In the genomic region with DNA sequence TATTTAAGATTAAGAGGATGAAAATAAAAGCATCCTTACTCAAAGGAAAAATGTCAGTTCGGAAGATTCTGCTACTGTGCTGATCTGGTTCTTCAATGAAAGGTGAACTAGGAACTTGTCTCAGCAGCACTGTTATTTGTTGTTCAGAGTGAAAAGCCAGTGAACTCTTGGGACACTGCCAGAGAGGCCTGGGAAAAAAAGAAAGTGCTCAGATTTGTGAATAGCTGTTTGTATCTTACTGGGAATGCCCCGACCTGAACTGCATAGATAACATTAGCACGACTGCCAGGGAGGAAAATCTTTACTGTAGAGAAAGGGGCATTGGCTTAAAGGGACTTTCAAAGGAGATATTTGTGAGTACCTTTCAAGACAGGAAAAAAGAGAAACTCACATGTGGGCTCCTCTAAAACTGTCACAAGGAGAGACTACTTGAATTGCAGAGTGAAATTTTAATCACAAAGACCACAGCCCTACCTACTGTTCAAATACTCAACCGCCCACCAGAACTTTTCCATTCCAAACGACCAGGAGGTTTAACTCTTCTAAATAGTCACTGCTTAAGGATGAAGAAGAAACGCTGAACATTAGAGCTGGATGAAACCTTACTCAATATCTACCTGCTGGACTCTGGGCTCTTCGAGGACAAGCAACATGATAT, we compare ENCODE assay signal across 22 cellular contexts. TPM values are rescaled to one million over a fixed set of nuclear protein-coding genes. Genes with fewer than 3 reads are reported as not detected.
DNase-seq lines count a peak whose midpoint lies in the region; ATAC-seq and TF ChIP-seq lines count a peak whose summit lies in the region.
"Had no signal": no experiment of that assay in that cellular context is flagged by ENCODE, and none has a peak within 500 bp of the region (broad histone marks: within the 10 kb centered on the region; RNA-seq: fewer than 3 reads in every experiment).

No MANE protein-coding gene starts in this region.

- no peaks in the 10 kb centered on the region for H3K4me1 ChIP-seq in effector memory CD4-positive, alpha-beta T cell (ENCODE audit: control insufficient read depth, insufficient read depth, low read length, poor library complexity, severe bottlenecking)

- no peak overlapping the region for H3K4me3 Mint-ChIP-seq in activated naive CD8-positive, alpha-beta T cell
- H3K4me3 Mint-ChIP-seq in activated naive CD8-positive, alpha-beta T cell treated with anti-CD3 and anti-CD28 coated beads for 36 hours = no peak overlapping the region
- no peak overlapping the region for H3K4me3 Mint-ChIP-seq in type B pancreatic cell
- no peak overlapping the region for H3K4me3 Mint-ChIP-seq in stimulated activated effector memory CD8-positive, alpha-beta T cell treated with anti-CD3 and anti-CD28 coated beads, Interleukin-12 subunit alpha, Interleukin-12 subunit beta, amount 100 ng/mL, for 72 hours
- H3K4me3 Mint-ChIP-seq: activated B cell treated with CpG ODN at 0.5 μM for 24 hours; activated CD8-positive, alpha-beta T cell treated with anti-CD3 and anti-CD28 coated beads, Interleukin-2, amount 10 ng/mL, durations not matched to agents 7 days and 5 days; activated naive CD8-positive, alpha-beta T cell treated with anti-CD3 and anti-CD28 coated beads, Interleukin-2, amount 50 U/mL, for 24 hours; activated T-helper 1 cell treated with anti-CD3 and anti-CD28 coated beads, Interleukin-12 subunit alpha, Interleukin-12 subunit beta, Interleukin-2, Interleukin-4 antibody, amounts not matched to agents 30 ng/mL and 10 ng/mL and 1 ng/mL, durations not matched to agents 14 hours and 24 hours and 36 hours; central memory CD8-positive, alpha-beta T cell had no signal

- H3K36me3 ChIP-seq in effector memory CD4-positive, alpha-beta T cell (ENCODE audit: control insufficient read depth, insufficient read depth, low read length) = peaks cover 60% of the 10 kb centered on the region

- no peaks in the 10 kb centered on the region for H3K9me3 ChIP-seq in effector memory CD4-positive, alpha-beta T cell (ENCODE audit: control insufficient read depth, low read length)

- no peaks in the 10 kb centered on the region for H3K4me1 Mint-ChIP-seq in activated naive CD8-positive, alpha-beta T cell (ENCODE audit: low read depth)
- no peaks in the 10 kb centered on the region for H3K4me1 Mint-ChIP-seq in activated naive CD8-positive, alpha-beta T cell treated with anti-CD3 and anti-CD28 coated beads for 36 hours
- H3K4me1 Mint-ChIP-seq in type B pancreatic cell (ENCODE audit: unreplicated experiment) = peaks cover 4% of the 10 kb centered on the region
- no peaks in the 10 kb centered on the region for H3K4me1 Mint-ChIP-seq in stimulated activated effector memory CD8-positive, alpha-beta T cell treated with anti-CD3 and anti-CD28 coated beads, Interleukin-12 subunit alpha, Interleukin-12 subunit beta, amount 100 ng/mL, for 72 hours
- H3K4me1 Mint-ChIP-seq: activated B cell treated with CpG ODN at 0.5 μM for 24 hours; activated naive CD8-positive, alpha-beta T cell treated with anti-CD3 and anti-CD28 coated beads, Interleukin-2, amount 50 U/mL, for 24 hours; central memory CD8-positive, alpha-beta T cell had no signal

- DNase-seq in activated naive CD8-positive, alpha-beta T cell treated with anti-CD3 and anti-CD28 coated beads for 36 hours = no peak
- DNase-seq in globus pallidus (ENCODE audit: low spot score) (peak; percentile 76), midbrain (lab: John Stamatoyannopoulos, UW) (peak; percentile 62), type B pancreatic cell (ENCODE audit: extremely low spot score, unreplicated experiment) (no peak)
- DNase-seq in effector memory CD4-positive, alpha-beta T cell = no peak
- DNase-seq in stimulated activated effector memory CD8-positive, alpha-beta T cell treated with anti-CD3 and anti-CD28 coated beads, Interleukin-12 subunit alpha, Interleukin-12 subunit beta, amount 100 ng/mL, for 72 hours (ENCODE audit: low spot score in 2 of 2) = no peak
- DNase-seq: 8988T; activated B cell treated with CpG ODN at 0.5 μM for 24 hours; activated CD8-positive, alpha-beta T cell treated with anti-CD3 and anti-CD28 coated beads, Interleukin-2, amount 10 ng/mL, durations not matched to agents 7 days and 5 days; activated naive CD8-positive, alpha-beta T cell treated with anti-CD3 and anti-CD28 coated beads, Interleukin-2, amount 50 U/mL, for 24 hours; KBM-7; left ventricle myocardium superior; MV-4-11; NCI-H2029; SHP77; small intestine; stimulated activated CD4-positive, alpha-beta T cell treated with anti-CD3 and anti-CD28 coated beads, Interleukin-4, amount 100 ng/mL, for 24 hours had no signal

- no peaks in the 10 kb centered on the region for H3K27me3 ChIP-seq in effector memory CD4-positive, alpha-beta T cell (replicated peaks; ENCODE audit: control insufficient read depth, insufficient read depth, low read length, poor library complexity, severe bottlenecking)

- H3K36me3 Mint-ChIP-seq in activated naive CD8-positive, alpha-beta T cell = peaks cover 2% of the 10 kb centered on the region
- peaks cover 28% of the 10 kb centered on the region for H3K36me3 Mint-ChIP-seq in activated naive CD8-positive, alpha-beta T cell treated with anti-CD3 and anti-CD28 coated beads for 36 hours
- H3K36me3 Mint-ChIP-seq in type B pancreatic cell = peaks cover 17% of the 10 kb centered on the region
- peaks cover 100% of the 10 kb centered on the region for H3K36me3 Mint-ChIP-seq in stimulated activated effector memory CD8-positive, alpha-beta T cell treated with anti-CD3 and anti-CD28 coated beads, Interleukin-12 subunit alpha, Interleukin-12 subunit beta, amount 100 ng/mL, for 72 hours

- H3K9me3 Mint-ChIP-seq in activated naive CD8-positive, alpha-beta T cell (ENCODE audit: low read depth) = no peaks in the 10 kb centered on the region
- no peaks in the 10 kb centered on the region for H3K9me3 Mint-ChIP-seq in activated naive CD8-positive, alpha-beta T cell treated with anti-CD3 and anti-CD28 coated beads for 36 hours
- H3K9me3 Mint-ChIP-seq in type B pancreatic cell = no peaks in the 10 kb centered on the region
- H3K9me3 Mint-ChIP-seq in stimulated activated effector memory CD8-positive, alpha-beta T cell treated with anti-CD3 and anti-CD28 coated beads, Interleukin-12 subunit alpha, Interleukin-12 subunit beta, amount 100 ng/mL, for 72 hours = no peaks in the 10 kb centered on the region
- H3K9me3 Mint-ChIP-seq: activated B cell treated with CpG ODN at 0.5 μM for 24 hours; activated naive CD8-positive, alpha-beta T cell treated with anti-CD3 and anti-CD28 coated beads, Interleukin-2, amount 50 U/mL, for 24 hours; activated T-helper 1 cell treated with anti-CD3 and anti-CD28 coated beads, Interleukin-12 subunit alpha, Interleukin-12 subunit beta, Interleukin-2, Interleukin-4 antibody, amounts not matched to agents 30 ng/mL and 10 ng/mL and 1 ng/mL, durations not matched to agents 14 hours and 24 hours and 36 hours; central memory CD8-positive, alpha-beta T cell had no signal

- H3K27ac ChIP-seq in effector memory CD4-positive, alpha-beta T cell (ENCODE audit: insufficient read depth, low read length, poor library complexity, severe bottlenecking) = no peak overlapping the region
- H3K27ac ChIP-seq: HL-60 had no signal

- TF ChIP-seq CTCF in type B pancreatic cell (conservative IDR thresholded peaks at IDR 0.05) = no peak

- no peak for ATAC-seq in stimulated activated effector memory CD8-positive, alpha-beta T cell treated with anti-CD3 and anti-CD28 coated beads, Interleukin-12 subunit alpha, Interleukin-12 subunit beta, amount 100 ng/mL, for 72 hours
- ATAC-seq in HG03565 (IDR thresholded peaks at IDR 0.05; ENCODE audit: unreplicated experiment) = no peak
- ATAC-seq: activated CD8-positive, alpha-beta T cell treated with anti-CD3 and anti-CD28 coated beads, Interleukin-2, amount 10 ng/mL, durations not matched to agents 7 days and 5 days; activated naive CD8-positive, alpha-beta T cell treated with anti-CD3 and anti-CD28 coated beads, Interleukin-2, amount 50 U/mL, for 24 hours; left ventricle myocardium superior had no signal

- no peaks in the 10 kb centered on the region for H3K27me3 Mint-ChIP-seq in activated naive CD8-positive, alpha-beta T cell
- H3K27me3 Mint-ChIP-seq in activated naive CD8-positive, alpha-beta T cell treated with anti-CD3 and anti-CD28 coated beads for 36 hours = no peaks in the 10 kb centered on the region
- H3K27me3 Mint-ChIP-seq in type B pancreatic cell = no peaks in the 10 kb centered on the region
- H3K27me3 Mint-ChIP-seq: activated B cell treated with CpG ODN at 0.5 μM for 24 hours; activated naive CD8-positive, alpha-beta T cell treated with anti-CD3 and anti-CD28 coated beads, Interleukin-2, amount 50 U/mL, for 24 hours; central memory CD8-positive, alpha-beta T cell had no signal

- peak overlapping the region; percentile 16 for H3K27ac Mint-ChIP-seq in activated naive CD8-positive, alpha-beta T cell
- no peak overlapping the region for H3K27ac Mint-ChIP-seq in activated naive CD8-positive, alpha-beta T cell treated with anti-CD3 and anti-CD28 coated beads for 36 hours
- H3K27ac Mint-ChIP-seq in type B pancreatic cell = peak overlapping the region; percentile 43
- no peak overlapping the region for H3K27ac Mint-ChIP-seq in stimulated activated effector memory CD8-positive, alpha-beta T cell treated with anti-CD3 and anti-CD28 coated beads, Interleukin-12 subunit alpha, Interleukin-12 subunit beta, amount 100 ng/mL, for 72 hours
- H3K27ac Mint-ChIP-seq: activated B cell treated with CpG ODN at 0.5 μM for 24 hours; activated CD8-positive, alpha-beta T cell treated with anti-CD3 and anti-CD28 coated beads, Interleukin-2, amount 10 ng/mL, durations not matched to agents 7 days and 5 days; activated naive CD8-positive, alpha-beta T cell treated with anti-CD3 and anti-CD28 coated beads, Interleukin-2, amount 50 U/mL, for 24 hours; activated T-helper 1 cell treated with anti-CD3 and anti-CD28 coated beads, Interleukin-12 subunit alpha, Interleukin-12 subunit beta, Interleukin-2, Interleukin-4 antibody, amounts not matched to agents 30 ng/mL and 10 ng/mL and 1 ng/mL, durations not matched to agents 14 hours and 24 hours and 36 hours had no signal

- no peak overlapping the region for H3K4me3 ChIP-seq in effector memory CD4-positive, alpha-beta T cell (ENCODE audit: insufficient read depth, low read depth, low read length, poor library complexity, severe bottlenecking)

RNA-seq across cellular contexts. Expression of a gene that starts 13.6 kb away (rescaled TPM):
- 10 to 100 TPM; 26.9 to 27.4 TPM for total RNA-seq in activated naive CD8-positive, alpha-beta T cell treated with anti-CD3 and anti-CD28 coated beads for 36 hours
- total RNA-seq in type B pancreatic cell (ENCODE audit: low replicate concordance) = 17.5 and 25.4 TPM in 2 replicates

Comparison
In these comparisons a context has a peak if more than half of its experiments do, and no peak if none do; other contexts are left out.
1. H3K27ac Mint-ChIP-seq: peak in activated naive CD8-positive, alpha-beta T cell (single experiment) and type B pancreatic cell (single experiment); none in activated naive CD8-positive, alpha-beta T cell treated with anti-CD3 and anti-CD28 coated beads for 36 hours (single experiment) and stimulated activated effector memory CD8-positive, alpha-beta T cell treated with anti-CD3 and anti-CD28 coated beads, Interleukin-12 subunit alpha, Interleukin-12 subunit beta, amount 100 ng/mL, for 72 hours (single experiment).
2. DNase-seq: peak in globus pallidus (single experiment) and midbrain (single experiment); none in activated naive CD8-positive, alpha-beta T cell treated with anti-CD3 and anti-CD28 coated beads for 36 hours (single experiment), type B pancreatic cell (single experiment), effector memory CD4-positive, alpha-beta T cell (0 of 3) and stimulated activated effector memory CD8-positive, alpha-beta T cell treated with anti-CD3 and anti-CD28 coated beads, Interleukin-12 subunit alpha, Interleukin-12 subunit beta, amount 100 ng/mL, for 72 hours (0 of 2).